1 cellular context compared by ENCODE assay signal in genomic region chr6:153373869-153374268, GRCh38.
TF ChIP-seq lines count a peak whose summit lies in the region.

No MANE protein-coding gene starts in this region.

TF ChIP-seq in GM23338, 12 proteins besides CTCF, POLR2A, EP300 and RAD21 (continued from another document):
- no peak for TF ChIP-seq ZNF462 (CRISPR knock-in tag; IDR thresholded peaks at IDR 0.05)
